9 cellular contexts compared by ENCODE assay signal in genomic region chr12:54933381-54933780, GRCh38. TPM values are rescaled to one million over a fixed set of nuclear protein-coding genes. Genes with fewer than 3 reads are reported as not detected.
A peak's percentile ranks its signal among the peaks of the same experiment; 100 is the strongest.
DNase-seq lines count a peak whose midpoint lies in the region; ATAC-seq and TF ChIP-seq lines count a peak whose summit lies in the region.
"Had no signal": no experiment of that assay in that cellular context is flagged by ENCODE, and none has a peak within 500 bp of the region (broad histone marks: within the 10 kb centered on the region; RNA-seq: fewer than 3 reads in every experiment).

No MANE protein-coding gene starts in this region.

- no peaks in the 10 kb centered on the region for H3K27me3 Mint-ChIP-seq in activated T-helper 1 cell treated with anti-CD3 and anti-CD28 coated beads, Interleukin-12 subunit alpha, Interleukin-12 subunit beta, Interleukin-2, Interleukin-4 antibody, amounts not matched to agents 30 ng/mL and 10 ng/mL and 1 ng/mL, durations not matched to agents 14 hours and 24 hours and 36 hours (ENCODE audit: insufficient read depth)
- peaks cover 0 to 4% (median 4%) of the 10 kb centered on the region in 3 donors for H3K27me3 Mint-ChIP-seq in immature natural killer cell (ENCODE audit: low read depth in 3 of 3)

- peak; percentile 27 for DNase-seq in GM12865 (ENCODE audit: low read depth)
- DNase-seq in HS-5 (ENCODE audit: low read depth): peak; percentile 42
- DNase-seq in activated T-helper 1 cell treated with anti-CD3 and anti-CD28 coated beads, Interleukin-12 subunit alpha, Interleukin-12 subunit beta, Interleukin-2, Interleukin-4 antibody, amounts not matched to agents 30 ng/mL and 10 ng/mL and 1 ng/mL, durations not matched to agents 14 hours and 24 hours and 36 hours (ENCODE audit: low spot score): no peak
- DNase-seq in immature natural killer cell: peak; percentile 33 to 42 (median 35)
- no peak for DNase-seq in amygdala (lab: John Stamatoyannopoulos, UW)
- no peak for DNase-seq in NCI-H1930 (lab: John Stamatoyannopoulos, UW)
- DNase-seq in SIG-M5 treated with dmso at 0.1 percent for 504 hours (lab: John Stamatoyannopoulos, UW; ENCODE audit: unreplicated experiment): no peak

- peak overlapping the region; percentile 67 for H3K27ac Mint-ChIP-seq in activated T-helper 1 cell treated with anti-CD3 and anti-CD28 coated beads, Interleukin-12 subunit alpha, Interleukin-12 subunit beta, Interleukin-2, Interleukin-4 antibody, amounts not matched to agents 30 ng/mL and 10 ng/mL and 1 ng/mL, durations not matched to agents 14 hours and 24 hours and 36 hours
- H3K27ac Mint-ChIP-seq in immature natural killer cell: peak overlapping the region; percentile 3 to 82 (median 70)

- peaks cover 42% of the 10 kb centered on the region for H3K4me1 Mint-ChIP-seq in activated T-helper 1 cell treated with anti-CD3 and anti-CD28 coated beads, Interleukin-12 subunit alpha, Interleukin-12 subunit beta, Interleukin-2, Interleukin-4 antibody, amounts not matched to agents 30 ng/mL and 10 ng/mL and 1 ng/mL, durations not matched to agents 14 hours and 24 hours and 36 hours (ENCODE audit: low read depth)
- peaks cover 46 to 52% of the 10 kb centered on the region in 2 donors for H3K4me1 Mint-ChIP-seq in immature natural killer cell

- no peak for TF ChIP-seq CTCF in GM12865 (IDR thresholded peaks at IDR 0.05; ENCODE audit: insufficient read depth, low read depth, low read length, missing control alignments)

- H3K36me3 Mint-ChIP-seq in activated T-helper 1 cell treated with anti-CD3 and anti-CD28 coated beads, Interleukin-12 subunit alpha, Interleukin-12 subunit beta, Interleukin-2, Interleukin-4 antibody, amounts not matched to agents 30 ng/mL and 10 ng/mL and 1 ng/mL, durations not matched to agents 14 hours and 24 hours and 36 hours (ENCODE audit: low read depth): peaks cover 64% of the 10 kb centered on the region
- H3K36me3 Mint-ChIP-seq in immature natural killer cell: peaks cover 19 to 34% (median 34%) of the 10 kb centered on the region in 3 donors

- H3K4me3 ChIP-seq in GM12865 (ENCODE audit: low read depth, low read length): no peak overlapping the region
- H3K4me3 ChIP-seq: thoracic aorta had no signal

- intact Hi-C loops in activated T-helper 1 cell treated with anti-CD3 and anti-CD28 coated beads, Interleukin-12 subunit alpha, Interleukin-12 subunit beta, Interleukin-2, Interleukin-4 antibody, amounts not matched to agents 30 ng/mL and 10 ng/mL and 1 ng/mL, durations not matched to agents 14 hours and 24 hours and 36 hours (cut with micrococcal nuclease): no loop called here

- no peak overlapping the region for H3K4me3 Mint-ChIP-seq in activated T-helper 1 cell treated with anti-CD3 and anti-CD28 coated beads, Interleukin-12 subunit alpha, Interleukin-12 subunit beta, Interleukin-2, Interleukin-4 antibody, amounts not matched to agents 30 ng/mL and 10 ng/mL and 1 ng/mL, durations not matched to agents 14 hours and 24 hours and 36 hours
- peak overlapping the region in 3 of 5 donors; percentile 34 to 59 (median 50) for H3K4me3 Mint-ChIP-seq in immature natural killer cell

- H3K9me3 Mint-ChIP-seq in activated T-helper 1 cell treated with anti-CD3 and anti-CD28 coated beads, Interleukin-12 subunit alpha, Interleukin-12 subunit beta, Interleukin-2, Interleukin-4 antibody, amounts not matched to agents 30 ng/mL and 10 ng/mL and 1 ng/mL, durations not matched to agents 14 hours and 24 hours and 36 hours: peaks cover 59% of the 10 kb centered on the region
- H3K9me3 Mint-ChIP-seq in immature natural killer cell: peaks cover 10 to 29% (median 24%) of the 10 kb centered on the region in 6 donors

- no peak for ATAC-seq in HG03045 (IDR thresholded peaks at IDR 0.05; ENCODE audit: unreplicated experiment)

RNA-seq across cellular contexts. Expression of gene TESPA1, which starts 51.2 kb away (rescaled TPM):
- 179 and 181 TPM in 2 replicates for total RNA-seq in activated T-helper 1 cell treated with anti-CD3 and anti-CD28 coated beads, Interleukin-12 subunit alpha, Interleukin-12 subunit beta, Interleukin-2, Interleukin-4 antibody, amounts not matched to agents 30 ng/mL and 10 ng/mL and 1 ng/mL, durations not matched to agents 14 hours and 24 hours and 36 hours
- polyA plus RNA-seq in immature natural killer cell: 10 to 100 TPM; 29.5 to 65.7 (median 33.1) TPM

Comparison
In these comparisons a context has a peak if more than half of its experiments do, and no peak if none do; other contexts are left out.
1. DNase-seq: peak in GM12865 (single experiment), HS-5 (single experiment) and immature natural killer cell (3 of 3); none in activated T-helper 1 cell treated with anti-CD3 and anti-CD28 coated beads, Interleukin-12 subunit alpha, Interleukin-12 subunit beta, Interleukin-2, Interleukin-4 antibody, amounts not matched to agents 30 ng/mL and 10 ng/mL and 1 ng/mL, durations not matched to agents 14 hours and 24 hours and 36 hours (single experiment), amygdala (0 of 56), NCI-H1930 (0 of 2) and SIG-M5 treated with dmso at 0.1 percent for 504 hours (single experiment).